22 cellular contexts compared by ENCODE assay signal in genomic region chr4:148790691-148791090, GRCh38.
A peak's percentile ranks its signal among the peaks of the same experiment; 100 is the strongest.
DNase-seq lines count a peak whose midpoint lies in the region; ATAC-seq and TF ChIP-seq lines count a peak whose summit lies in the region.
"Had no signal": no experiment of that assay in that cellular context is flagged by ENCODE, and none has a peak within 500 bp of the region (broad histone marks: within the 10 kb centered on the region; RNA-seq: fewer than 3 reads in every experiment).

No MANE protein-coding gene starts in this region.

- peak overlapping the region; percentile 76 for H3K27ac ChIP-seq in mammary epithelial cell (ENCODE audit: insufficient read depth, low read depth, low read length)
- H3K27ac ChIP-seq in thyroid gland: peak overlapping the region; percentile 13 to 67 (median 48)
- H3K27ac ChIP-seq: esophagus squamous epithelium, KMS-11, right atrium auricular region had no signal

- dilution Hi-C loops in mammary epithelial cell (cut with HindIII; ENCODE audit: low sequenced_read_pairs): no loop called here

- peak; percentile 53 for DNase-seq in HT1080 (ENCODE audit: low read depth)
- DNase-seq in mammary epithelial cell: peak; percentile 94
- DNase-seq in kidney tubule cell (ENCODE audit: low spot score): peak; percentile 83
- peak in 1 of 2 donors; percentile 13 for DNase-seq in thyroid gland
- DNase-seq in foreskin fibroblast: no peak
- no peak for DNase-seq in activated effector memory CD4-positive, alpha-beta T cell treated with anti-CD3 and anti-CD28 coated beads, Interleukin-2, amount 50 U/mL, for 16 hours
- DNase-seq: activated CD4-positive, alpha-beta memory T cell treated with anti-CD3 and anti-CD28 coated beads for 36 hours; activated CD4-positive, CD25-positive, alpha-beta regulatory T cell; activated naive CD4-positive, alpha-beta T cell treated with Interleukin-2 at 50 U/mL for 16 hours; amygdala; cerebellar nuclear complex; effector CD4-positive, alpha-beta T cell; esophagus squamous epithelium; head of caudate nucleus; left ventricle myocardium superior; NCI-H2081; NCI-H446 treated with DMSO at 0.1 percent for 48 hours; stimulated activated CD8-positive, alpha-beta memory T cell treated with anti-CD3 and anti-CD28 coated beads, Interleukin-4, amount 100 ng/mL, for 48 hours; T-helper 9 cell had no signal

- H3K4me3 ChIP-seq in mammary epithelial cell (replicated peaks in 1 of 3; ENCODE audit: insufficient read depth in 1 of 3, low read depth in 2 of 3, low read length in 3 of 3) (no peak overlapping the region), thyroid gland (replicated peaks in 1 of 3) (no peak overlapping the region), foreskin fibroblast (ENCODE audit: low read depth in 1 of 2, low read length in 2 of 2) (no peak overlapping the region)
- H3K4me3 ChIP-seq: esophagus squamous epithelium, right atrium auricular region had no signal

- TF ChIP-seq POLR2A in thyroid gland (IDR thresholded peaks at IDR 0.05): no peak

- no TSS peak for BruUV-seq in mammary epithelial cell (replicated peaks; lab: Mats Ljungman, UMichigan)

- H2AFZ ChIP-seq in mammary epithelial cell (ENCODE audit: low read depth, low read length): peak overlapping the region; percentile 64

- no peak for ATAC-seq in HG03469 (IDR thresholded peaks at IDR 0.05; ENCODE audit: unreplicated experiment)
- ATAC-seq: left ventricle myocardium superior had no signal

- CTCF ChIA-PET in mammary epithelial cell (lab: Charles Lee; ENCODE audit: low non-redundant PET): no interaction called here

- in situ Hi-C loops in mammary epithelial cell (cut with MboI; ENCODE audit: low sequenced_read_pairs in 2 of 2): no loop called here

- H3K4me1 ChIP-seq in mammary epithelial cell (ENCODE audit: insufficient read depth, low read length) (peaks cover 31% of the 10 kb centered on the region), thyroid gland (peaks cover 14 to 17% of the 10 kb centered on the region in 2 donors)
- H3K4me1 ChIP-seq: esophagus squamous epithelium had no signal

- no peaks in the 10 kb centered on the region for H3K27me3 ChIP-seq in mammary epithelial cell (ENCODE audit: insufficient read depth, low read length)
- H3K27me3 ChIP-seq in thyroid gland: no peaks in the 10 kb centered on the region
- H3K27me3 ChIP-seq: esophagus squamous epithelium, right atrium auricular region had no signal

- H3K36me3 ChIP-seq in mammary epithelial cell (ENCODE audit: insufficient read depth, low read length) (no peaks in the 10 kb centered on the region), thyroid gland (no peaks in the 10 kb centered on the region)
- H3K36me3 ChIP-seq: esophagus squamous epithelium, right atrium auricular region had no signal

- H3K79me2 ChIP-seq in mammary epithelial cell (ENCODE audit: insufficient read depth, low read length): no peaks in the 10 kb centered on the region

- H3K9me3 ChIP-seq in mammary epithelial cell (replicated peaks; ENCODE audit: insufficient read depth, low read length): no peaks in the 10 kb centered on the region
- no peaks in the 10 kb centered on the region for H3K9me3 ChIP-seq in thyroid gland
- H3K9me3 ChIP-seq: esophagus squamous epithelium, right atrium auricular region had no signal

- H4K20me1 ChIP-seq in mammary epithelial cell (ENCODE audit: insufficient read depth, low read length): no peaks in the 10 kb centered on the region

- TF ChIP-seq CTCF in mammary epithelial cell (conservative IDR thresholded peaks at IDR 0.05 in 1 of 2, IDR thresholded peaks at IDR 0.05 in 1 of 2; ENCODE audit: extremely low read depth in 1 of 2, insufficient read depth in 1 of 2, low read depth in 1 of 2, low read length in 2 of 2) (no peak), thyroid gland (IDR thresholded peaks at IDR 0.05) (no peak), foreskin fibroblast (IDR thresholded peaks at IDR 0.05; ENCODE audit: low read depth, low read length) (no peak)

- intact Hi-C loops in mammary epithelial cell (cut with micrococcal nuclease) (loop anchor here (5.0 kb wide), 1 partner anchor 42 kb away; no protein-coding TSS in a partner anchor), thyroid gland (cut with DNase I) (no loop called here)

- 7% methylated on average over 5 of the region's 5 CpGs for WGBS in mammary epithelial cell (ENCODE audit: low coverage, missing lambda C conversion rate)
- WGBS in thyroid gland, 2 donors: 73 to 74% methylated on average over 5 of the region's 5 CpGs

- peak overlapping the region; percentile 54 for H3K4me2 ChIP-seq in mammary epithelial cell (ENCODE audit: insufficient read depth, low read depth, low read length)
- H3K4me2 ChIP-seq: KMS-11 had no signal

- no peak overlapping the region for H3K9ac ChIP-seq in mammary epithelial cell (ENCODE audit: insufficient read depth, low read length)
- H3K9ac ChIP-seq: KMS-11 had no signal

Comparison
In these comparisons a context has a peak if more than half of its experiments do, and no peak if none do; other contexts are left out.
1. DNase-seq: peak in HT1080 (single experiment), mammary epithelial cell (single experiment) and kidney tubule cell (single experiment); none in foreskin fibroblast (0 of 2) and activated effector memory CD4-positive, alpha-beta T cell treated with anti-CD3 and anti-CD28 coated beads, Interleukin-2, amount 50 U/mL, for 16 hours (single experiment).